ENCODE assay signal across 8 cellular contexts in the genomic region with DNA sequence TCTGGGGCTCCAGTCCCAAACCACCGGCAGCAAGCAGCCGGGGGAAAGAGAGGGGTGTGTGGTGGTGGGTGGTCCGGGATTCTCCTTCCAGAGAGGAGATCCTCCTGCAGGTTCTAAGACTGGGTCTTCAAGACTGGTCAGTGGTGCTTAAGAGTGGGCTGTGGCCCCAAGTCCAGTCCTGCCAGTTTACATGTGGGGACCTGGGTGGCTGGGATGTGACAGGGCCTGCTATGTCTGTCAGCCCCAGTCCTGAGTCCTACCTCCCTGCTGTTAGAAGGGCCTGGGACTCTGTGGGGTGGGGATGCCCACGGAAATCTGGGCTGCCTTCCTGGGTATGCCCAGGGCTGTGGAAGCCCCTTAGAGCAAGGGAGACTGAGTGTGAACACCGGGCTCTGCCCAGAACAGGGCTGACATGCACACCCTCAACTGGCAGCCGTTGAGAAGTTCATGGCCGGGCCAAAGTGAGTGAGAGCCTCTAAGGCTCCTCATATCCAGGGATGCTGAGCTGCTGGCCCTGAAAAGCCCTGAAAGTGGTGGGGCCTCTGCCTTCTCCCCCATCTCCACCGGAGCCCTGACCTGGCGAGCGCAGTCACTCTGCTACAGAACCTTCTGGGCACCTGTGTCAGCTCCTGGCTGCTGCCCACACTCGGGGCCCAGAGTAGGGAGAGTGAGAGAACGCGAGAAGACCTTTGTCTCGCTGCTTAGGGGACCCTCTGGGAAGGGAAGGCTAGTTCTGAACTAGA. TPM values are rescaled to one million over a fixed set of nuclear protein-coding genes. Genes with fewer than 3 reads are reported as not detected.
A peak's percentile ranks its signal among the peaks of the same experiment; 100 is the strongest.
DNase-seq lines count a peak whose midpoint lies in the region; ATAC-seq and TF ChIP-seq lines count a peak whose summit lies in the region.

No MANE protein-coding gene starts in this region.

- H3K36me3 ChIP-seq in suprapubic skin, result no peaks in the 10 kb centered on the region

- H3K9me3 ChIP-seq in suprapubic skin, result no peaks in the 10 kb centered on the region

- peaks cover 3% of the 10 kb centered on the region for H3K36me3 Mint-ChIP-seq in activated CD4-positive, alpha-beta T cell treated with anti-CD3 and anti-CD28 coated beads for 36 hours (ENCODE audit: low read depth)

- CTCF ChIA-PET in activated CD4-positive, alpha-beta T cell treated with anti-CD3 and anti-CD28 coated beads for 36 hours (lab: Charles Lee), result interaction anchor here (0.7 to 0.8 kb wide), 2 partner anchors 12 to 19 kb away, joined by 3 read pairs; no protein-coding TSS in a partner anchor

- POLR2A ChIA-PET in activated CD4-positive, alpha-beta T cell treated with anti-CD3 and anti-CD28 coated beads for 36 hours (lab: Charles Lee), result interaction anchor here (0.7 kb wide), 1 partner anchor 12 kb away, joined by 3 read pairs; no protein-coding TSS in a partner anchor

- H3K9me3 Mint-ChIP-seq in activated CD4-positive, alpha-beta T cell treated with anti-CD3 and anti-CD28 coated beads for 36 hours (ENCODE audit: low read depth), result no peaks in the 10 kb centered on the region

- peaks cover 37% of the 10 kb centered on the region for H3K4me1 Mint-ChIP-seq in activated CD4-positive, alpha-beta T cell treated with anti-CD3 and anti-CD28 coated beads for 36 hours

- WGBS in suprapubic skin, result 55% methylated on average over 10 of the region's 14 CpGs

- TF ChIP-seq EP300 in suprapubic skin (IDR thresholded peaks at IDR 0.05), result no peak

- H3K4me3 ChIP-seq in suprapubic skin, result peak overlapping the region; percentile 73

- H3K27ac Mint-ChIP-seq in activated CD4-positive, alpha-beta T cell treated with anti-CD3 and anti-CD28 coated beads for 36 hours, result peak overlapping the region; percentile 85

- H3K4me3 Mint-ChIP-seq in activated CD4-positive, alpha-beta T cell treated with anti-CD3 and anti-CD28 coated beads for 36 hours, result peak overlapping the region; percentile 82

- ATAC-seq in activated CD4-positive, alpha-beta T cell treated with anti-CD3 and anti-CD28 coated beads for 36 hours, result no peak
- no peak for ATAC-seq in HG03442 (IDR thresholded peaks at IDR 0.05; ENCODE audit: unreplicated experiment)
- ATAC-seq in HG03460 (IDR thresholded peaks at IDR 0.05; ENCODE audit: unreplicated experiment), result no peak
- no peak for ATAC-seq in GM21737 (IDR thresholded peaks at IDR 0.05; ENCODE audit: unreplicated experiment)

- H3K27ac ChIP-seq in angular gyrus (ENCODE audit: low read depth, low read length), result peak overlapping the region; percentile 40
- peak overlapping the region; percentile 95 for H3K27ac ChIP-seq in suprapubic skin

- no peak for DNase-seq in activated CD4-positive, alpha-beta T cell treated with anti-CD3 and anti-CD28 coated beads for 36 hours
- DNase-seq in activated CD4-positive, alpha-beta T cell treated with anti-CD3 and anti-CD28 coated beads for 1 hour, result no peak
- DNase-seq in islet precursor cell (peak; percentile 52), suprapubic skin (ENCODE audit: low spot score in 2 of 2) (peak in 1 of 2 donors; percentile 66)

- no peak for TF ChIP-seq CTCF in suprapubic skin (IDR thresholded peaks at IDR 0.05)

- H3K4me1 ChIP-seq in suprapubic skin, result peaks cover 50% of the 10 kb centered on the region

- TF ChIP-seq POLR2A in suprapubic skin (IDR thresholded peaks at IDR 0.05), result no peak

- intact Hi-C loops in activated CD4-positive, alpha-beta T cell treated with anti-CD3 and anti-CD28 coated beads for 36 hours (cut with DNase I, micrococcal nuclease), result loop anchor here in 1 of 2 experiments (5.0 to 10.0 kb wide), 2 partner anchors 1147 to 1461 kb away; partner anchors contain the start of genes AOPEP and SPTLC1

- no peaks in the 10 kb centered on the region for H3K27me3 ChIP-seq in suprapubic skin

- H3K27me3 Mint-ChIP-seq in activated CD4-positive, alpha-beta T cell treated with anti-CD3 and anti-CD28 coated beads for 36 hours, result no peaks in the 10 kb centered on the region

RNA-seq across cellular contexts. Expression of gene PHF2, which starts 1.7 kb away (rescaled TPM):
- total RNA-seq in activated CD4-positive, alpha-beta T cell treated with anti-CD3 and anti-CD28 coated beads for 36 hours, result 10 to 100 TPM; 16.0 to 16.5 TPM
- 10 to 100 TPM; 22.6 to 40.2 (median 28.4) TPM for total RNA-seq in suprapubic skin
